1 cellular context compared by ENCODE assay signal in the genomic region with DNA sequence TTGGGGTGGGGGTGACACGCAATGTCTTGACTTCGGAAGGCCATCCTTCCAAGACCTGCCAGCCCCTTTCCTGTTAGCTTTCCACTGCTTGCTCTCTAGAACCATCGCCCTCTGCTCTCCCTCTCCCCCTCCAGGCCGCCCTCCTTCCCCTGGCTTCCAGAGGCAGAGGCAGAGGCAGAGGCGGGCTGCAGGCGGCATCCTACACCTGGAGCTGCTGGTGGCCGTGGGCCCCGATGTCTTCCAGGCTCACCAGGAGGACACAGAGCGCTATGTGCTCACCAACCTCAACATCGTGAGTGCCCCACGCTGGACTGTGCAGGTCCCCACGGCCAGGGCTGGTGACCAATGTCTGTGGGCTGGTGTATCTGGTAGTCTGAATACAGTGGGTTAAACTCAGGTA.
TF ChIP-seq lines count a peak whose summit lies in the region.

No MANE protein-coding gene starts in this region.

TF ChIP-seq in IMR-90, 13 proteins besides CTCF, POLR2A, EP300 and RAD21 (continued from another document):
- TF ChIP-seq, protein P1, sequence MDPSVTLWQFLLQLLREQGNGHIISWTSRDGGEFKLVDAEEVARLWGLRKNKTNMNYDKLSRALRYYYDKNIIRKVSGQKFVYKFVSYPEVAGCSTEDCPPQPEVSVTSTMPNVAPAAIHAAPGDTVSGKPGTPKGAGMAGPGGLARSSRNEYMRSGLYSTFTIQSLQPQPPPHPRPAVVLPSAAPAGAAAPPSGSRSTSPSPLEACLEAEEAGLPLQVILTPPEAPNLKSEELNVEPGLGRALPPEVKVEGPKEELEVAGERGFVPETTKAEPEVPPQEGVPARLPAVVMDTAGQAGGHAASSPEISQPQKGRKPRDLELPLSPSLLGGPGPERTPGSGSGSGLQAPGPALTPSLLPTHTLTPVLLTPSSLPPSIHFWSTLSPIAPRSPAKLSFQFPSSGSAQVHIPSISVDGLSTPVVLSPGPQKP (IDR thresholded peaks at IDR 0.05; ENCODE audit: borderline replicate concordance, low read depth, low read length): no peak
- no peak for TF ChIP-seq CEBPB (IDR thresholded peaks at IDR 0.05; ENCODE audit: low read depth, low read length)
